In genomic region chr1:62213075-62213914, GRCh38 we compare ENCODE assay signal across 17 cellular contexts. TPM values are rescaled to one million over a fixed set of nuclear protein-coding genes. Genes with fewer than 3 reads are reported as not detected.
DNase-seq lines count a peak whose midpoint lies in the region; ATAC-seq, FAIRE-seq and TF ChIP-seq lines count a peak whose summit lies in the region.
"Had no signal": no experiment of that assay in that cellular context is flagged by ENCODE, and none has a peak within 500 bp of the region (broad histone marks: within the 10 kb centered on the region; RNA-seq: fewer than 3 reads in every experiment).

No MANE protein-coding gene starts in this region.

- no peak for ATAC-seq in PC-3
- ATAC-seq: GM12878 had no signal

- no peaks in the 10 kb centered on the region for H3K27me3 Mint-ChIP-seq in astrocyte (ENCODE audit: low read depth, unreplicated experiment)
- H3K27me3 Mint-ChIP-seq: B cell; CD4-positive, alpha-beta T cell had no signal

- H3K9me3 ChIP-seq in astrocyte (ENCODE audit: insufficient read depth, low read depth, low read length), result no peaks in the 10 kb centered on the region
- H3K9me3 ChIP-seq in prostate gland, result no peaks in the 10 kb centered on the region
- peaks cover 9% of the 10 kb centered on the region; the same call in 1 of the 2 replicates for H3K9me3 ChIP-seq in PC-3 (ENCODE audit: low read length)

- TF ChIP-seq POLR2A in prostate gland (IDR thresholded peaks at IDR 0.05), result no peak

- CTCF ChIA-PET in PC-3 (lab: Charles Lee), result no interaction called here

- H3K4me1 ChIP-seq in astrocyte (ENCODE audit: insufficient read depth, low read length) (no peaks in the 10 kb centered on the region), prostate gland (replicated peaks) (no peaks in the 10 kb centered on the region), PC-3 (ENCODE audit: insufficient read depth, low read length) (peaks cover 10% of the 10 kb centered on the region)

- DNase-seq in M059J (ENCODE audit: low read depth) (peak; percentile 48), astrocyte (ENCODE audit: low read depth) (peak; percentile 28), iPS DF 19.7 (ENCODE audit: low read depth, low spot score) (peak; percentile 52), GOT3 (lab: John Stamatoyannopoulos, UW) (no peak), prostate gland (ENCODE audit: low spot score) (no peak), PC-3 (no peak)
- no peak for DNase-seq in stimulated activated naive CD4-positive, alpha-beta T cell (lab: John Stamatoyannopoulos, UW)
- DNase-seq: C1 segment of cervical spinal cord; CD4-positive, alpha-beta T cell; DMS79; H9 had no signal

- FAIRE-seq in astrocyte (lab: Jason Lieb, UNC), result peak; percentile 71
- FAIRE-seq: A204.1, GM12878, GM18507, HTR-8/SVneo had no signal

- peaks cover 18% of the 10 kb centered on the region for H3K9me3 Mint-ChIP-seq in astrocyte (ENCODE audit: unreplicated experiment)

- H3K4me3 Mint-ChIP-seq in astrocyte (ENCODE audit: unreplicated experiment), result no peak overlapping the region
- H3K4me3 Mint-ChIP-seq: B cell; CD4-positive, alpha-beta T cell; H9 had no signal

- no peak overlapping the region for H3K9ac ChIP-seq in astrocyte (ENCODE audit: low read length)
- H3K9ac ChIP-seq in PC-3 (ENCODE audit: low read length), result no peak overlapping the region

- H3K4me1 Mint-ChIP-seq in astrocyte (ENCODE audit: low read depth, unreplicated experiment), result peaks cover 13% of the 10 kb centered on the region
- H3K4me1 Mint-ChIP-seq: B cell had no signal

- H3K27ac ChIP-seq in astrocyte (ENCODE audit: low read depth, low read length) (no peak overlapping the region), prostate gland (no peak overlapping the region), PC-3 (ENCODE audit: low read length) (no peak overlapping the region)

- no peaks in the 10 kb centered on the region for H3K9me2 ChIP-seq in PC-3 (replicated peaks; ENCODE audit: low read length)

- H2AFZ ChIP-seq in astrocyte (ENCODE audit: low read depth, low read length), result no peak overlapping the region
- H2AFZ ChIP-seq in PC-3 (ENCODE audit: low read length), result no peak overlapping the region

- POLR2A ChIA-PET in PC-3 (lab: Charles Lee; ENCODE audit: unreplicated experiment), result no interaction called here

- H3K36me3 Mint-ChIP-seq in astrocyte (ENCODE audit: low read depth, unreplicated experiment), result peaks cover 22% of the 10 kb centered on the region

- TF ChIP-seq CTCF in astrocyte (IDR thresholded peaks at IDR 0.05; ENCODE audit: insufficient read depth, low read depth, low read length) (no peak), prostate gland (IDR thresholded peaks at IDR 0.05) (no peak), PC-3 (conservative IDR thresholded peaks at IDR 0.05; ENCODE audit: low read depth, low read length) (no peak)

- H3K4me2 ChIP-seq in astrocyte (ENCODE audit: low read length), result no peak overlapping the region
- no peak overlapping the region for H3K4me2 ChIP-seq in PC-3 (ENCODE audit: low read length)

- no peaks in the 10 kb centered on the region for H3K27me3 ChIP-seq in astrocyte (ENCODE audit: insufficient read depth, low read length)
- no peaks in the 10 kb centered on the region for H3K27me3 ChIP-seq in prostate gland (replicated peaks; ENCODE audit: insufficient read depth)
- H3K27me3 ChIP-seq in PC-3 (ENCODE audit: low read length), result no peaks in the 10 kb centered on the region

- BruUV-seq in PC-3 (replicated peaks; lab: Mats Ljungman, UMichigan), result no TSS peak

- H3K79me2 ChIP-seq in astrocyte (ENCODE audit: insufficient read depth, low read length), result no peaks in the 10 kb centered on the region
- no peaks in the 10 kb centered on the region for H3K79me2 ChIP-seq in PC-3 (ENCODE audit: low read length)

- intact Hi-C loops in prostate gland (cut with DNase I) (no loop called here), PC-3 (cut with micrococcal nuclease) (no loop called here)

- H3K36me3 ChIP-seq in astrocyte (ENCODE audit: insufficient read depth, low read length), result no peaks in the 10 kb centered on the region
- no peaks in the 10 kb centered on the region for H3K36me3 ChIP-seq in prostate gland
- no peaks in the 10 kb centered on the region for H3K36me3 ChIP-seq in PC-3 (ENCODE audit: low read depth, low read length)

- H4K20me1 ChIP-seq in astrocyte (ENCODE audit: insufficient read depth, low read length) (no peaks in the 10 kb centered on the region), PC-3 (ENCODE audit: low read length) (no peaks in the 10 kb centered on the region)

- H3K27ac Mint-ChIP-seq in astrocyte (ENCODE audit: unreplicated experiment), result no peak overlapping the region
- H3K27ac Mint-ChIP-seq: B cell; CD4-positive, alpha-beta T cell had no signal

- 77% methylated on average over 6 of the region's 6 CpGs for WGBS in prostate gland

- H3K4me3 ChIP-seq in astrocyte (ENCODE audit: insufficient read depth, low read depth, low read length) (no peak overlapping the region), prostate gland (no peak overlapping the region), PC-3 (ENCODE audit: low read length) (no peak overlapping the region)
- H3K4me3 ChIP-seq: GM12878 had no signal

- H3F3A ChIP-seq in PC-3 (ENCODE audit: low read length, unreplicated experiment), result no peaks in the 10 kb centered on the region

RNA-seq across cellular contexts. Expression of gene L1TD1, which starts 18.6 kb away (rescaled TPM):
- total RNA-seq in M059J (2014; rRNA removed; shearing (Covaris generic)), result not detected in 2 replicates
- 9.9 and 10.6 TPM in 2 replicates for total RNA-seq in astrocyte
- total RNA-seq in prostate gland, result 1 to 10 TPM in 1 of 2 donors, under 1 TPM in 1; 0.27 to 4.7 TPM
- not detected in 2 replicates for total RNA-seq in PC-3 (2014; rRNA removed)
- total RNA-seq: B cell, G401 had no signal

Comparison
In these comparisons a context has a peak if more than half of its experiments do, and no peak if none do; other contexts are left out.
1. DNase-seq: peak in M059J (single experiment), astrocyte (single experiment) and iPS DF 19.7 (single experiment); none in GOT3 (single experiment), stimulated activated naive CD4-positive, alpha-beta T cell (0 of 6), prostate gland (single experiment) and PC-3 (single experiment).